ENCODE assay signal across 1 cellular context in the genomic region with DNA sequence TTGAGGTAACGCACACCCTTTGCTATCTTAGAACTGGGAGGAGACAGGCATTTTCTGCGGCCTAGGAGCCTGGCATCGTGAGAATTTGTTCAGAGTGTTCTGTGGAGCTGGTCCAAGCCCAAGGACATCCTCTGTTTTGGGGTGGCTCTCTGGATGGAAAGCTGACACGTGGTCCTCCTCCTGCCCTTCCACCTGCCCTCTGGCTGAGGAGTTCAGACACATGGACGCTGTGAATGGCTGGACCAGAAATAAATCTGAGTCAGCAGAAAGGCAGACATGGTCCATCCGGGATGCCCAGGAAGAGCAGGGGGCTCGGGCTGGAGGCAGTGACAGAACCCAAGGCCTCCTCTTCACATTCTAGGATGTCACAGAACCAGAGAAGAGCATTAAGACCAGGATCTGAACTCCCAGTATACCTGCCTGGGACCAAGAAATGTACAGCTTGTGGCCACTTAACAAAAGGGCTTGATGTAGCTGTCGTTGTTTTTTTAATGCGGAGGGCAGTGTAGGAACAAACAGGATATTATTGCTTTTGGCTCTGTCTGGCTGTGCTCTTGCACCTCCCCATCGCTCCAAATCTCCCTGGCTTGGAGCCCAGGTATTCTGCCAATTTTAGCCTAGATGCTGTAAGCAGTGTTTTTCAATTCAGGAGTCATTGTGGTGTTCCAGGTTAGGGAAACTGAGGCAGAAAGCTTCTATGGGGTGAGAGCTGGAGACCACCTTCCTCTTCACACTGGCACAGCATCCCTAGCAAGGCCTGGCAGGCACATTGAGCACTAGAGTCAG.
TF ChIP-seq lines count a peak whose summit lies in the region.

No MANE protein-coding gene starts in this region.

TF ChIP-seq in H1, 55 proteins besides CTCF, POLR2A, EP300 and RAD21:
- TF ChIP-seq SP1 (IDR thresholded peaks at IDR 0.05; ENCODE audit: low read depth, low read length) (no peak), SAP30 (IDR thresholded peaks at IDR 0.05; ENCODE audit: insufficient read depth, insufficient replicate concordance, low read length) (no peak), BRCA1 (IDR thresholded peaks at IDR 0.05; ENCODE audit: low read depth, low read length) (no peak), CREB1 (IDR thresholded peaks at IDR 0.05) (no peak)
- TF ChIP-seq, protein P1, sequence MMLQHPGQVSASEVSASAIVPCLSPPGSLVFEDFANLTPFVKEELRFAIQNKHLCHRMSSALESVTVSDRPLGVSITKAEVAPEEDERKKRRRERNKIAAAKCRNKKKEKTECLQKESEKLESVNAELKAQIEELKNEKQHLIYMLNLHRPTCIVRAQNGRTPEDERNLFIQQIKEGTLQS (IDR thresholded peaks at IDR 0.05; ENCODE audit: insufficient read depth, low read depth, low read length), result no peak
- TF ChIP-seq, protein P2, sequence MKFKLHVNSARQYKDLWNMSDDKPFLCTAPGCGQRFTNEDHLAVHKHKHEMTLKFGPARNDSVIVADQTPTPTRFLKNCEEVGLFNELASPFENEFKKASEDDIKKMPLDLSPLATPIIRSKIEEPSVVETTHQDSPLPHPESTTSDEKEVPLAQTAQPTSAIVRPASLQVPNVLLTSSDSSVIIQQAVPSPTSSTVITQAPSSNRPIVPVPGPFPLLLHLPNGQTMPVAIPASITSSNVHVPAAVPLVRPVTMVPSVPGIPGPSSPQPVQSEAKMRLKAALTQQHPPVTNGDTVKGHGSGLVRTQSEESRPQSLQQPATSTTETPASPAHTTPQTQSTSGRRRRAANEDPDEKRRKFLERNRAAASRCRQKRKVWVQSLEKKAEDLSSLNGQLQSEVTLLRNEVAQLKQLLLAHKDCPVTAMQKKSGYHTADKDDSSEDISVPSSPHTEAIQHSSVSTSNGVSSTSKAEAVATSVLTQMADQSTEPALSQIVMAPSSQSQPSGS (IDR thresholded peaks at IDR 0.05; ENCODE audit: low read length), result no peak
- TF ChIP-seq, protein P3, sequence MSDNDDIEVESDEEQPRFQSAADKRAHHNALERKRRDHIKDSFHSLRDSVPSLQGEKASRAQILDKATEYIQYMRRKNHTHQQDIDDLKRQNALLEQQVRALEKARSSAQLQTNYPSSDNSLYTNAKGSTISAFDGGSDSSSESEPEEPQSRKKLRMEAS (IDR thresholded peaks at IDR 0.05), result no peak
